In the genomic region with DNA sequence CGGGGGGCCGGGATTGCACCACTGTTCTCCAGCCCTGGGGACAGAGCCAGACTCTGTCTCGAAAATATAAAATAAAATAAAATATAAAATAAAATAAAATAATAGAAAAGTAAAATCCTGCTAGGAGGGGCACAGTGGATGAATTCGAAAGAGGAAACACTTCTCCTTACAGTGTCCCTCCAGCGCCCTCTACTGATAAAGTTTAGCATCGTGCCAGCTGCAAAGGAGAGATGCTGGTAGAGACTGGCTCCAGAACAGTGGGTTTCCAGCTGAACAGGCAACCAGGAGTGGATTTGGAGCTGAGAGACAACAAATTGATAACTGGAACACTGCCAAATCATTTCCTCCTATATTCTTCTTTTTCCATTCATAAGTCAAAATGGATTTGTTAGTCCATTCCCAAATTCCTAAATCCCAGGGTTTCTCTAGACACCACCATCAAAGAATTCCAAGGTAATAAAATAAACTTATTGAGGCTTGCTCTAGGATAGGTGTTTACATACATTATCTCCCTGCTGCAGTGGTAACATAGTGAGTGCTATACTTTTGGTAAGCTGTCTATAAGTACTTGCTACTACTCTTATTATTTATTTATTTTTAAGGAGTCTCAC, we compare ENCODE assay signal across 9 cellular contexts. TPM values are rescaled to one million over a fixed set of nuclear protein-coding genes. Genes with fewer than 3 reads are reported as not detected.
A peak's percentile ranks its signal among the peaks of the same experiment; 100 is the strongest.
DNase-seq lines count a peak whose midpoint lies in the region; ATAC-seq and TF ChIP-seq lines count a peak whose summit lies in the region.
"Had no signal": no experiment of that assay in that cellular context is flagged by ENCODE, and none has a peak within 500 bp of the region (broad histone marks: within the 10 kb centered on the region; RNA-seq: fewer than 3 reads in every experiment).

No MANE protein-coding gene starts in this region.

- H3K9me3 ChIP-seq in Karpas-422 (ENCODE audit: low read length) (no peaks in the 10 kb centered on the region), Peyer's patch (no peaks in the 10 kb centered on the region), thoracic aorta (no peaks in the 10 kb centered on the region)

- no peak overlapping the region for H2AFZ ChIP-seq in Karpas-422 (ENCODE audit: low read length)

- H3K27me3 Mint-ChIP-seq in activated T-cell treated with anti-CD3 and anti-CD28 coated beads, Interleukin-2, amount 50 U/mL, for 4 hours (ENCODE audit: low read depth) = peaks cover 22% of the 10 kb centered on the region

- H3K27me3 ChIP-seq in Karpas-422 (ENCODE audit: low read length) = no peaks in the 10 kb centered on the region
- no peaks in the 10 kb centered on the region for H3K27me3 ChIP-seq in Peyer's patch
- no peaks in the 10 kb centered on the region for H3K27me3 ChIP-seq in thoracic aorta (replicated peaks; ENCODE audit: insufficient read depth)

- ATAC-seq in GM21423 (IDR thresholded peaks at IDR 0.05; ENCODE audit: unreplicated experiment) (peak; percentile 68), thoracic aorta (ENCODE audit: insufficient number of reproducible peaks, low FRiP score, low read depth) (no peak)
- ATAC-seq in activated T-cell treated with anti-CD3 and anti-CD28 coated beads, Interleukin-2, amount 50 U/mL, for 4 hours = peak in 1 of 2 donors; percentile 61

- H3K4me1 ChIP-seq in Karpas-422 (ENCODE audit: low read length) (peaks cover 5% of the 10 kb centered on the region), Peyer's patch (no peaks in the 10 kb centered on the region), thoracic aorta (ENCODE audit: control insufficient read depth in 1 of 2, low read depth in 2 of 2) (peaks cover 0 to 15% of the 10 kb centered on the region in 2 donors)

- no peak overlapping the region for H3K9ac ChIP-seq in Karpas-422 (ENCODE audit: low read length)

- H3K4me3 ChIP-seq in Karpas-422 (ENCODE audit: low read length) (no peak overlapping the region), Peyer's patch (no peak overlapping the region), thoracic aorta (no peak overlapping the region)

- peaks cover 4% of the 10 kb centered on the region for H3K4me1 Mint-ChIP-seq in activated T-cell treated with anti-CD3 and anti-CD28 coated beads, Interleukin-2, amount 50 U/mL, for 4 hours (ENCODE audit: low read depth)

- TF ChIP-seq CTCF in Peyer's patch (IDR thresholded peaks at IDR 0.05) = peak; percentile 33 to 74 (median 69)
- TF ChIP-seq CTCF in thoracic aorta (IDR thresholded peaks at IDR 0.05) = peak; percentile 80

- H3K36me3 ChIP-seq in Karpas-422 (ENCODE audit: insufficient read depth, low read length) = no peaks in the 10 kb centered on the region
- H3K36me3 ChIP-seq in Peyer's patch = no peaks in the 10 kb centered on the region
- no peaks in the 10 kb centered on the region for H3K36me3 ChIP-seq in thoracic aorta

- TF ChIP-seq POLR2A in Peyer's patch (IDR thresholded peaks at IDR 0.05) = no peak

- no peak overlapping the region for H3K27ac ChIP-seq in Karpas-422 (ENCODE audit: low read length)
- no peak overlapping the region for H3K27ac ChIP-seq in Peyer's patch
- no peak overlapping the region for H3K27ac ChIP-seq in thoracic aorta

- H3K79me2 ChIP-seq in Karpas-422 (ENCODE audit: low read length) = no peaks in the 10 kb centered on the region

- no peaks in the 10 kb centered on the region for H3K36me3 Mint-ChIP-seq in activated T-cell treated with anti-CD3 and anti-CD28 coated beads, Interleukin-2, amount 50 U/mL, for 4 hours (ENCODE audit: insufficient read depth)

- H4K20me1 ChIP-seq in Karpas-422 (ENCODE audit: insufficient read depth, low read depth, low read length) = no peaks in the 10 kb centered on the region

- H3K4me3 Mint-ChIP-seq in activated T-cell treated with anti-CD3 and anti-CD28 coated beads, Interleukin-2, amount 50 U/mL, for 4 hours = no peak overlapping the region
- H3K4me3 Mint-ChIP-seq: T-helper 1 cell treated with Interleukin-12 subunit alpha and Interleukin-12 subunit beta and Interleukin-4 antibody, amounts not matched to agents 30 μg/mL and 1 μg/mL, for 36 hours had no signal

- H3K9me2 ChIP-seq in Karpas-422 (replicated peaks; ENCODE audit: insufficient read depth, low read length) = no peaks in the 10 kb centered on the region

- no peak overlapping the region for H3K4me2 ChIP-seq in Karpas-422 (ENCODE audit: low read depth, low read length, poor library complexity, severe bottlenecking)

- peak; percentile 69 for DNase-seq in COLO668 (lab: John Stamatoyannopoulos, UW; ENCODE audit: unreplicated experiment)
- DNase-seq in Karpas-422 = peak; percentile 95
- DNase-seq in Peyer's patch = peak; percentile 72 to 93 (median 80)
- peak; percentile 49 for DNase-seq in activated T-cell treated with anti-CD3 and anti-CD28 coated beads, Interleukin-2, amount 50 U/mL, for 4 hours
- peak; percentile 87 for DNase-seq in fibroblast of peridontal ligament (ENCODE audit: extremely low read depth)
- DNase-seq in occipital lobe (lab: John Stamatoyannopoulos, UW) = peak; percentile 12
- peak; percentile 60 for DNase-seq in thoracic aorta (ENCODE audit: low spot score)

- no peaks in the 10 kb centered on the region for H3K9me3 Mint-ChIP-seq in activated T-cell treated with anti-CD3 and anti-CD28 coated beads, Interleukin-2, amount 50 U/mL, for 4 hours
- H3K9me3 Mint-ChIP-seq: T-helper 1 cell treated with Interleukin-12 subunit alpha and Interleukin-12 subunit beta and Interleukin-4 antibody, amounts not matched to agents 30 μg/mL and 1 μg/mL, for 36 hours had no signal

RNA-seq across cellular contexts. Expression of a gene that starts 31.7 kb away (rescaled TPM):
- 45.6 and 161 TPM in 2 replicates for total RNA-seq in Karpas-422 (2014; rRNA removed; shearing (Covaris generic); ENCODE audit: low replicate concordance)
- total RNA-seq in Peyer's patch (10 to 100 TPM in 1 of 4 donors, 1 to 10 TPM in 3; 4.0 to 35.5 (median 6.6) TPM), occipital lobe (41.0 TPM), thoracic aorta (1 to 10 TPM; 6.1 to 8.5 TPM)
- total RNA-seq in activated T-cell treated with anti-CD3 and anti-CD28 coated beads, Interleukin-2, amount 50 U/mL, for 4 hours = 10 to 100 TPM; 46.4 to 48.0 (median 47.9) TPM

RNA-seq across cellular contexts. Expression of a gene that starts 32.4 kb away (rescaled TPM):
- not detected in 2 replicates for total RNA-seq in Karpas-422 (2014; rRNA removed; shearing (Covaris generic); ENCODE audit: low replicate concordance)
- total RNA-seq in Peyer's patch (10 to 100 TPM in 1 of 4 donors, 1 to 10 TPM in 3; 2.5 to 29.7 (median 4.7) TPM), occipital lobe (not detected), thoracic aorta (under 1 TPM in 1 of 2 donors, not detected in 1; 0.28 TPM)
- total RNA-seq in activated T-cell treated with anti-CD3 and anti-CD28 coated beads, Interleukin-2, amount 50 U/mL, for 4 hours = under 1 TPM in 2 of 3 donors, not detected in 1; 0.05 TPM

Comparison
In these comparisons a context has a peak if more than half of its experiments do, and no peak if none do; other contexts are left out.
1. DNase-seq: peak in every context shown above with its lines; median percentile 95 in Karpas-422; 87 in fibroblast of peridontal ligament; 80 in Peyer's patch; 69 in COLO668; 60 in thoracic aorta; 49 in activated T-cell treated with anti-CD3 and anti-CD28 coated beads, Interleukin-2, amount 50 U/mL, for 4 hours; 12 in occipital lobe.